ENCODE assay signal across 10 cellular contexts in genomic region chr10:78605800-78606350, GRCh38.
DNase-seq lines count a peak whose midpoint lies in the region; ATAC-seq, FAIRE-seq and TF ChIP-seq lines count a peak whose summit lies in the region.
"Had no signal": no experiment of that assay in that cellular context is flagged by ENCODE, and none has a peak within 500 bp of the region (broad histone marks: within the 10 kb centered on the region; RNA-seq: fewer than 3 reads in every experiment).

No MANE protein-coding gene starts in this region.

- H3K27ac ChIP-seq in A549: no peak overlapping the region

- intact Hi-C loops in activated T-helper 1 cell treated with anti-CD3 and anti-CD28 coated beads, Interleukin-12 subunit alpha, Interleukin-12 subunit beta, Interleukin-2, Interleukin-4 antibody, amounts not matched to agents 30 ng/mL and 10 ng/mL and 1 ng/mL, durations not matched to agents 14 hours and 24 hours and 36 hours (cut with micrococcal nuclease): no loop called here

- peak; percentile 34; the same call in 2 of the 3 replicates for TF ChIP-seq CTCF in A549 (IDR thresholded peaks at IDR 0.05)

- CTCF ChIA-PET in A549 (lab: Yijun Ruan, JAX): interaction anchor here (0.6 to 2.2 kb wide), 14 partner anchors 8 to 521 kb away, joined by 3 to 14 read pairs (median 4); no protein-coding TSS in a partner anchor

- no peak overlapping the region for H3K4me3 Mint-ChIP-seq in activated T-helper 1 cell treated with anti-CD3 and anti-CD28 coated beads, Interleukin-12 subunit alpha, Interleukin-12 subunit beta, Interleukin-2, Interleukin-4 antibody, amounts not matched to agents 30 ng/mL and 10 ng/mL and 1 ng/mL, durations not matched to agents 14 hours and 24 hours and 36 hours
- H3K4me3 Mint-ChIP-seq: CD8-positive, alpha-beta T cell had no signal

- ATAC-seq in A549 (peak; percentile 87 to 92), HG03442 (IDR thresholded peaks at IDR 0.05; ENCODE audit: unreplicated experiment) (no peak), GM18868 (IDR thresholded peaks at IDR 0.05; ENCODE audit: unreplicated experiment) (no peak)
- ATAC-seq: CD8-positive, alpha-beta T cell had no signal

- TF ChIP-seq EP300 in A549 (IDR thresholded peaks at IDR 0.05): no peak

- DNase-seq in A549 (ENCODE audit: low read depth in 1 of 2, low spot score in 1 of 2): peak; percentile 21 to 67
- DNase-seq in H4 (ENCODE audit: low spot score): peak; percentile 42
- peak; percentile 83 for DNase-seq in RKO (ENCODE audit: low spot score)
- peak; percentile 22 for DNase-seq in fibroblast of peridontal ligament (ENCODE audit: extremely low read depth)
- no peak for DNase-seq in activated T-helper 1 cell treated with anti-CD3 and anti-CD28 coated beads, Interleukin-12 subunit alpha, Interleukin-12 subunit beta, Interleukin-2, Interleukin-4 antibody, amounts not matched to agents 30 ng/mL and 10 ng/mL and 1 ng/mL, durations not matched to agents 14 hours and 24 hours and 36 hours (ENCODE audit: low spot score)
- DNase-seq in NOMO-1 treated with dmso at 0.1 percent for 144 hours (lab: John Stamatoyannopoulos, UW; ENCODE audit: unreplicated experiment): no peak
- DNase-seq: activated gamma-delta T cell; CD8-positive, alpha-beta T cell had no signal

- H3K4me1 ChIP-seq in A549: no peaks in the 10 kb centered on the region

- POLR2A ChIA-PET in A549 (lab: Yijun Ruan, JAX): interaction anchor here (0.6 kb wide), 1 partner anchor 578 kb away, joined by 4 read pairs; no protein-coding TSS in a partner anchor

- 6% methylated on average over 3 of the region's 4 CpGs for WGBS in A549 (ENCODE audit: missing lambda C conversion rate)

- no peaks in the 10 kb centered on the region for H3K4me1 Mint-ChIP-seq in activated T-helper 1 cell treated with anti-CD3 and anti-CD28 coated beads, Interleukin-12 subunit alpha, Interleukin-12 subunit beta, Interleukin-2, Interleukin-4 antibody, amounts not matched to agents 30 ng/mL and 10 ng/mL and 1 ng/mL, durations not matched to agents 14 hours and 24 hours and 36 hours (ENCODE audit: low read depth)

- H3K36me3 Mint-ChIP-seq in activated T-helper 1 cell treated with anti-CD3 and anti-CD28 coated beads, Interleukin-12 subunit alpha, Interleukin-12 subunit beta, Interleukin-2, Interleukin-4 antibody, amounts not matched to agents 30 ng/mL and 10 ng/mL and 1 ng/mL, durations not matched to agents 14 hours and 24 hours and 36 hours (ENCODE audit: low read depth): no peaks in the 10 kb centered on the region
- H3K36me3 Mint-ChIP-seq: CD8-positive, alpha-beta T cell had no signal

- no peak overlapping the region for H3K4me2 ChIP-seq in A549

- no peak overlapping the region for H3K27ac Mint-ChIP-seq in activated T-helper 1 cell treated with anti-CD3 and anti-CD28 coated beads, Interleukin-12 subunit alpha, Interleukin-12 subunit beta, Interleukin-2, Interleukin-4 antibody, amounts not matched to agents 30 ng/mL and 10 ng/mL and 1 ng/mL, durations not matched to agents 14 hours and 24 hours and 36 hours
- H3K27ac Mint-ChIP-seq: CD8-positive, alpha-beta T cell had no signal

- TF ChIP-seq RAD21 in A549 (conservative IDR thresholded peaks at IDR 0.05 in 1 of 2, IDR thresholded peaks at IDR 0.05 in 1 of 2): peak in 1 of 2 experiments; percentile 52; a peak in 2 of 5 replicates

- H3K4me3 ChIP-seq in A549: no peak overlapping the region

- no peak for FAIRE-seq in A549 (lab: Jason Lieb, UNC)

- peaks cover 11% of the 10 kb centered on the region for H3K9me3 ChIP-seq in A549

- H3K27me3 Mint-ChIP-seq in activated T-helper 1 cell treated with anti-CD3 and anti-CD28 coated beads, Interleukin-12 subunit alpha, Interleukin-12 subunit beta, Interleukin-2, Interleukin-4 antibody, amounts not matched to agents 30 ng/mL and 10 ng/mL and 1 ng/mL, durations not matched to agents 14 hours and 24 hours and 36 hours (ENCODE audit: insufficient read depth): peaks cover 13% of the 10 kb centered on the region

- H3K9me3 Mint-ChIP-seq in activated T-helper 1 cell treated with anti-CD3 and anti-CD28 coated beads, Interleukin-12 subunit alpha, Interleukin-12 subunit beta, Interleukin-2, Interleukin-4 antibody, amounts not matched to agents 30 ng/mL and 10 ng/mL and 1 ng/mL, durations not matched to agents 14 hours and 24 hours and 36 hours: peaks cover 7% of the 10 kb centered on the region

- TF ChIP-seq POLR2A in A549 (IDR thresholded peaks at IDR 0.05; ENCODE audit: low read length): no peak

TF ChIP-seq in A549, 52 proteins besides CTCF, POLR2A, EP300 and RAD21:
- peak; percentile 50; the same call in 1 of the 3 replicates for TF ChIP-seq SMC3 (IDR thresholded peaks at IDR 0.05)
- TF ChIP-seq CBX2 (IDR thresholded peaks at IDR 0.05; ENCODE audit: borderline replicate concordance, low read depth): no peak
- TF ChIP-seq RNF2 (IDR thresholded peaks at IDR 0.05; ENCODE audit: borderline replicate concordance, low read depth): no peak

Comparison
In these comparisons a context has a peak if more than half of its experiments do, and no peak if none do; other contexts are left out.
1. ATAC-seq: peak in A549 (2 of 2); none in HG03442 (single experiment) and GM18868 (single experiment).
2. DNase-seq: peak in A549 (2 of 2), H4 (single experiment), RKO (single experiment) and fibroblast of peridontal ligament (single experiment); none in activated T-helper 1 cell treated with anti-CD3 and anti-CD28 coated beads, Interleukin-12 subunit alpha, Interleukin-12 subunit beta, Interleukin-2, Interleukin-4 antibody, amounts not matched to agents 30 ng/mL and 10 ng/mL and 1 ng/mL, durations not matched to agents 14 hours and 24 hours and 36 hours (single experiment) and NOMO-1 treated with dmso at 0.1 percent for 144 hours (single experiment).